14 cellular contexts compared by ENCODE assay signal in genomic region chr20:5945963-5946362, GRCh38. TPM values are rescaled to one million over a fixed set of nuclear protein-coding genes. Genes with fewer than 3 reads are reported as not detected.
DNase-seq lines count a peak whose midpoint lies in the region; ATAC-seq and TF ChIP-seq lines count a peak whose summit lies in the region.
"Had no signal": no experiment of that assay in that cellular context is flagged by ENCODE, and none has a peak within 500 bp of the region (broad histone marks: within the 10 kb centered on the region; RNA-seq: fewer than 3 reads in every experiment).

No MANE protein-coding gene starts in this region.

- H3K4me1 Mint-ChIP-seq in activated naive CD8-positive, alpha-beta T cell treated with anti-CD3 and anti-CD28 coated beads, Interleukin-2, amount 50 U/mL, for 24 hours, result peaks cover 47% of the 10 kb centered on the region
- peaks cover 41% of the 10 kb centered on the region for H3K4me1 Mint-ChIP-seq in activated naive CD8-positive, alpha-beta T cell treated with anti-CD3 and anti-CD28 coated beads for 36 hours
- peaks cover 52% of the 10 kb centered on the region for H3K4me1 Mint-ChIP-seq in stimulated activated effector memory CD8-positive, alpha-beta T cell treated with anti-CD3 and anti-CD28 coated beads, Interleukin-12 subunit alpha, Interleukin-12 subunit beta, amount 100 ng/mL, for 72 hours

- H3K4me3 ChIP-seq in choroid plexus epithelial cell (ENCODE audit: low read depth, low read length), result no peak overlapping the region
- H3K4me3 ChIP-seq: lower lobe of right lung, pancreas had no signal

- no peaks in the 10 kb centered on the region for H3K9me3 Mint-ChIP-seq in activated naive CD8-positive, alpha-beta T cell treated with anti-CD3 and anti-CD28 coated beads, Interleukin-2, amount 50 U/mL, for 24 hours
- no peaks in the 10 kb centered on the region for H3K9me3 Mint-ChIP-seq in activated naive CD8-positive, alpha-beta T cell treated with anti-CD3 and anti-CD28 coated beads for 36 hours
- H3K9me3 Mint-ChIP-seq in stimulated activated effector memory CD8-positive, alpha-beta T cell treated with anti-CD3 and anti-CD28 coated beads, Interleukin-12 subunit alpha, Interleukin-12 subunit beta, amount 100 ng/mL, for 72 hours, result no peaks in the 10 kb centered on the region

- no peak for DNase-seq in activated naive CD8-positive, alpha-beta T cell treated with anti-CD3 and anti-CD28 coated beads, Interleukin-2, amount 50 U/mL, for 24 hours
- DNase-seq in activated naive CD8-positive, alpha-beta T cell treated with anti-CD3 and anti-CD28 coated beads for 36 hours, result no peak
- DNase-seq in MV-4-11 (lab: John Stamatoyannopoulos, UW) (peak; percentile 62), choroid plexus epithelial cell (ENCODE audit: low read depth) (peak; percentile 60), iPS-NIHi11 (ENCODE audit: low spot score) (no peak), NCI-H1048 (lab: John Stamatoyannopoulos, UW) (no peak)
- peak in 1 of 2 donors; percentile 59 for DNase-seq in stimulated activated effector memory CD8-positive, alpha-beta T cell treated with anti-CD3 and anti-CD28 coated beads, Interleukin-12 subunit alpha, Interleukin-12 subunit beta, amount 100 ng/mL, for 72 hours (ENCODE audit: low spot score in 2 of 2)
- DNase-seq: CD8-positive, alpha-beta memory T cell; head of caudate nucleus; lower lobe of right lung; MM.1S; pancreas; T-helper 2 cell had no signal

- H3K36me3 Mint-ChIP-seq in activated naive CD8-positive, alpha-beta T cell treated with anti-CD3 and anti-CD28 coated beads, Interleukin-2, amount 50 U/mL, for 24 hours (ENCODE audit: low read depth), result peaks cover 65% of the 10 kb centered on the region
- H3K36me3 Mint-ChIP-seq in activated naive CD8-positive, alpha-beta T cell treated with anti-CD3 and anti-CD28 coated beads for 36 hours, result peaks cover 37% of the 10 kb centered on the region
- H3K36me3 Mint-ChIP-seq in stimulated activated effector memory CD8-positive, alpha-beta T cell treated with anti-CD3 and anti-CD28 coated beads, Interleukin-12 subunit alpha, Interleukin-12 subunit beta, amount 100 ng/mL, for 72 hours, result peaks cover 98% of the 10 kb centered on the region

- ATAC-seq in activated naive CD8-positive, alpha-beta T cell treated with anti-CD3 and anti-CD28 coated beads, Interleukin-2, amount 50 U/mL, for 24 hours, result no peak
- ATAC-seq in stimulated activated effector memory CD8-positive, alpha-beta T cell treated with anti-CD3 and anti-CD28 coated beads, Interleukin-12 subunit alpha, Interleukin-12 subunit beta, amount 100 ng/mL, for 72 hours, result peak; percentile 2
- no peak for ATAC-seq in HG03175 (IDR thresholded peaks at IDR 0.05; ENCODE audit: unreplicated experiment)
- ATAC-seq: lower lobe of right lung, pancreas had no signal

- TF ChIP-seq CTCF in choroid plexus epithelial cell (conservative IDR thresholded peaks at IDR 0.05; ENCODE audit: low read depth, low read length), result no peak

- peak overlapping the region; percentile 45 for H3K27ac Mint-ChIP-seq in activated naive CD8-positive, alpha-beta T cell treated with anti-CD3 and anti-CD28 coated beads, Interleukin-2, amount 50 U/mL, for 24 hours
- no peak overlapping the region for H3K27ac Mint-ChIP-seq in activated naive CD8-positive, alpha-beta T cell treated with anti-CD3 and anti-CD28 coated beads for 36 hours
- peak overlapping the region; percentile 99 for H3K27ac Mint-ChIP-seq in stimulated activated effector memory CD8-positive, alpha-beta T cell treated with anti-CD3 and anti-CD28 coated beads, Interleukin-12 subunit alpha, Interleukin-12 subunit beta, amount 100 ng/mL, for 72 hours

- H3K4me3 Mint-ChIP-seq in activated naive CD8-positive, alpha-beta T cell treated with anti-CD3 and anti-CD28 coated beads, Interleukin-2, amount 50 U/mL, for 24 hours, result no peak overlapping the region
- no peak overlapping the region for H3K4me3 Mint-ChIP-seq in activated naive CD8-positive, alpha-beta T cell treated with anti-CD3 and anti-CD28 coated beads for 36 hours
- H3K4me3 Mint-ChIP-seq in stimulated activated effector memory CD8-positive, alpha-beta T cell treated with anti-CD3 and anti-CD28 coated beads, Interleukin-12 subunit alpha, Interleukin-12 subunit beta, amount 100 ng/mL, for 72 hours, result no peak overlapping the region

- H3K27me3 Mint-ChIP-seq in activated naive CD8-positive, alpha-beta T cell treated with anti-CD3 and anti-CD28 coated beads, Interleukin-2, amount 50 U/mL, for 24 hours, result peaks cover 3% of the 10 kb centered on the region
- H3K27me3 Mint-ChIP-seq in activated naive CD8-positive, alpha-beta T cell treated with anti-CD3 and anti-CD28 coated beads for 36 hours, result peaks cover 4% of the 10 kb centered on the region

RNA-seq across cellular contexts. Expression of gene TRMT6, which starts 4.4 kb away (rescaled TPM):
- 10 to 100 TPM; 33.1 to 34.1 TPM for total RNA-seq in activated naive CD8-positive, alpha-beta T cell treated with anti-CD3 and anti-CD28 coated beads for 36 hours

RNA-seq across cellular contexts. Expression of gene MCM8, which starts 4.5 kb away (rescaled TPM):
- total RNA-seq in activated naive CD8-positive, alpha-beta T cell treated with anti-CD3 and anti-CD28 coated beads for 36 hours, result 10 to 100 TPM; 34.7 to 35.2 TPM

RNA-seq across cellular contexts. Expression of gene CHGB, which starts 34.7 kb away (rescaled TPM):
- under 1 TPM; 0.10 to 0.16 TPM for total RNA-seq in activated naive CD8-positive, alpha-beta T cell treated with anti-CD3 and anti-CD28 coated beads for 36 hours

RNA-seq across cellular contexts. Expression of gene CRLS1, which starts 60.0 kb away (rescaled TPM):
- 10 to 100 TPM; 55.9 to 58.9 TPM for total RNA-seq in activated naive CD8-positive, alpha-beta T cell treated with anti-CD3 and anti-CD28 coated beads for 36 hours

Comparison
In these comparisons a context has a peak if more than half of its experiments do, and no peak if none do; other contexts are left out.
1. DNase-seq: peak in MV-4-11 (single experiment) and choroid plexus epithelial cell (single experiment); none in activated naive CD8-positive, alpha-beta T cell treated with anti-CD3 and anti-CD28 coated beads, Interleukin-2, amount 50 U/mL, for 24 hours (single experiment), activated naive CD8-positive, alpha-beta T cell treated with anti-CD3 and anti-CD28 coated beads for 36 hours (single experiment), iPS-NIHi11 (single experiment) and NCI-H1048 (single experiment).